Comparison of ENCODE assay signal across 12 cellular contexts in the genomic region with DNA sequence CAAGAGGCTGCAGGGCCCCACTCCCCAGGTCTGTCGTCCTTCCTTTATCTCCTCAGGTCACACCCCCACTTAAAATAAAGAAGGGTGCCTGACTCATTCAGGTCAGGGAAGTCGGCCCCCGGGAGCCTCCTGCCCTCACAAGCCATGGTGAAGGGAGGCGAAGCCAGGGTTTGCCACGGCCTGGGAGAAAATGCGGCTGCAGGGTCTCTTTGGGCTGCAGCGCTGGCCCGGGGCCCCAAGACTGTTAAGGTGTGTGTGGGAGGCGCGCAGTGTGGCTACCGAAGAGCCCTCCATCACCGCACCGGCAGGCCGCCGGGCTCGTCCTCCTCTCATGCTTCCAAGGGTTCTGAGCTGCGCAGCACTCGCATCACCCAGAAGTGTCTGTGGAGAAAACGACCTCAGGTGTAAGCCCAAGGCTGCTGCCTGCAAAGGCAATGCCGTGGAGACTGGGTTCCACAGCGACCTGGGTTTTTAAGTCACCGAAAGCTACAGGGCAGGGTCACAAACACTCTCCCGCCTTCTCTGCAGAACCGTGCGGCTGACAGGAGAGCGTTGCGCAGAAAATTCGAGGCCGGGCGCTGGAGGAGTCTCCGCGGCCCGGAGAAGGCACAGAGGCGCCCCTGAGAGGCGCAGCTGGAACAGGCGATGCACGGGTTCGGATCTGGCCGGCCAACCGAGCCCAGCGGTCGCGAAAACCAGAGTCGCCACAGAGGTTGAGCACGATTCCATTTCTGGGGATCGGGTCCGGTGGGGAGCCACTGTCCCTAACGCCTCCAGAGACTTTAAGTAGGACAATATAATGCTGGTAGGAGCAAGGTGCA. TPM values are rescaled to one million over a fixed set of nuclear protein-coding genes. Genes with fewer than 3 reads are reported as not detected.
DNase-seq lines count a peak whose midpoint lies in the region; ATAC-seq, FAIRE-seq and TF ChIP-seq lines count a peak whose summit lies in the region.
"Had no signal": no experiment of that assay in that cellular context is flagged by ENCODE, and none has a peak within 500 bp of the region (broad histone marks: within the 10 kb centered on the region; RNA-seq: fewer than 3 reads in every experiment).

No MANE protein-coding gene starts in this region.

- TF ChIP-seq RAD21 in K562 (CRISPR knock-in tag; conservative IDR thresholded peaks at IDR 0.05 in 1 of 2, IDR thresholded peaks at IDR 0.05 in 1 of 2), result no peak

- no peak for TF ChIP-seq EP300 in K562 (IDR thresholded peaks at IDR 0.05; ENCODE audit: low read length)

- FAIRE-seq in K562 (lab: Jason Lieb, UNC), result no peak

- no peaks in the 10 kb centered on the region for H3K36me3 ChIP-seq in CD8-positive, alpha-beta T cell (ENCODE audit: insufficient read depth, low read length)
- H3K36me3 ChIP-seq in HUES64 (ENCODE audit: insufficient read depth, low read length) (no peaks in the 10 kb centered on the region), K562 (ENCODE audit: control insufficient read depth, insufficient read depth, low read length) (peaks cover 20% of the 10 kb centered on the region), prostate gland (no peaks in the 10 kb centered on the region)

- TF ChIP-seq CTCF in CD8-positive, alpha-beta T cell (IDR thresholded peaks at IDR 0.05), result no peak
- TF ChIP-seq CTCF in K562 (IDR thresholded peaks at IDR 0.05 in 2 of 3, conservative IDR thresholded peaks at IDR 0.05 in 1 of 3; ENCODE audit: insufficient read depth in 2 of 3, low read depth in 1 of 3, low read length in 3 of 3) (no peak), natural killer cell (IDR thresholded peaks at IDR 0.05) (no peak), prostate gland (IDR thresholded peaks at IDR 0.05) (no peak)

- H3K4me1 Mint-ChIP-seq in CD8-positive, alpha-beta T cell (ENCODE audit: low read depth), result peaks cover 29% of the 10 kb centered on the region
- peaks cover 18 to 41% of the 10 kb centered on the region in 2 donors for H3K4me1 Mint-ChIP-seq in natural killer cell

- peak overlapping the region; percentile 59 for H3K4me3 Mint-ChIP-seq in CD8-positive, alpha-beta T cell
- H3K4me3 Mint-ChIP-seq in natural killer cell, result peak overlapping the region; percentile 78
- H3K4me3 Mint-ChIP-seq: memory B cell had no signal

- ATAC-seq in CD8-positive, alpha-beta T cell, result peak; percentile 14
- ATAC-seq in K562, result no peak
- ATAC-seq in natural killer cell, result peak in 1 of 3 donors; percentile 12

- H3K9me3 Mint-ChIP-seq in CD8-positive, alpha-beta T cell, result no peaks in the 10 kb centered on the region
- H3K9me3 Mint-ChIP-seq in natural killer cell, result no peaks in the 10 kb centered on the region
- H3K9me3 Mint-ChIP-seq: memory B cell had no signal

- H3K27me3 Mint-ChIP-seq in CD8-positive, alpha-beta T cell (ENCODE audit: low read depth), result peaks cover 76% of the 10 kb centered on the region
- peaks cover 78 to 81% of the 10 kb centered on the region in 2 donors for H3K27me3 Mint-ChIP-seq in natural killer cell (ENCODE audit: low read depth in 2 of 2)

- H3K27ac Mint-ChIP-seq in CD8-positive, alpha-beta T cell, result no peak overlapping the region
- no peak overlapping the region for H3K27ac Mint-ChIP-seq in natural killer cell
- H3K27ac Mint-ChIP-seq: memory B cell had no signal

- BruUV-seq in K562 (replicated peaks; lab: Mats Ljungman, UMichigan), result no TSS peak

- peaks cover 46% of the 10 kb centered on the region for H3K4me1 ChIP-seq in CD8-positive, alpha-beta T cell (ENCODE audit: insufficient read depth, low read length)
- H3K4me1 ChIP-seq in HUES64 (ENCODE audit: insufficient read depth, low read length) (peaks cover 20% of the 10 kb centered on the region), K562 (replicated peaks in 1 of 2; ENCODE audit: control insufficient read depth in 2 of 2, insufficient read depth in 2 of 2, low read length in 2 of 2) (peaks cover 18 to 55% of the 10 kb centered on the region in 2 experiments; a peak in 4 of 5 replicates), prostate gland (replicated peaks) (peaks cover 13% of the 10 kb centered on the region)

- peaks cover 43% of the 10 kb centered on the region for H3K27me3 ChIP-seq in CD8-positive, alpha-beta T cell (ENCODE audit: insufficient read depth, low read length)
- H3K27me3 ChIP-seq in HUES64 (ENCODE audit: insufficient read depth, low read length) (peaks cover 94% of the 10 kb centered on the region), K562 (ENCODE audit: control insufficient read depth in 2 of 2, insufficient read depth in 2 of 2, low read length in 2 of 2) (no peaks in the 10 kb centered on the region), prostate gland (replicated peaks; ENCODE audit: insufficient read depth) (peaks cover 55% of the 10 kb centered on the region)

- DNase-seq in CD8-positive, alpha-beta T cell, result no peak
- DNase-seq in K562 (ENCODE audit: extremely low read depth in 1 of 4, low spot score in 3 of 4), result peak in 1 of 4 experiments; percentile 48
- DNase-seq in natural killer cell, result no peak
- no peak for DNase-seq in prostate gland (ENCODE audit: low spot score)
- DNase-seq in H4 (ENCODE audit: low spot score), result no peak
- DNase-seq in activated gamma-delta T cell treated with Interleukin-2 at 50 U/mL for 16 hours, result no peak
- no peak for DNase-seq in NCI-H2196 (lab: John Stamatoyannopoulos, UW; ENCODE audit: unreplicated experiment)
- DNase-seq: activated CD4-positive, CD25-positive, alpha-beta regulatory T cell; NCI-H446 treated with DMSO at 0.1 percent for 48 hours had no signal

- no peaks in the 10 kb centered on the region for H3K9me1 ChIP-seq in K562 (ENCODE audit: control insufficient read depth, insufficient read depth, low read length)

- no peak overlapping the region for H2AFZ ChIP-seq in K562 (ENCODE audit: low read depth, low read length)

- no peak overlapping the region for H3K9ac ChIP-seq in HUES64 (ENCODE audit: low read depth, low read length)
- H3K9ac ChIP-seq in K562 (ENCODE audit: insufficient read depth in 1 of 2, low read depth in 2 of 2, low read length in 2 of 2), result no peak overlapping the region

- no peaks in the 10 kb centered on the region for H3K36me3 Mint-ChIP-seq in CD8-positive, alpha-beta T cell
- no peaks in the 10 kb centered on the region for H3K36me3 Mint-ChIP-seq in natural killer cell
- H3K36me3 Mint-ChIP-seq: memory B cell had no signal

- no peaks in the 10 kb centered on the region for H3K9me3 ChIP-seq in CD8-positive, alpha-beta T cell (ENCODE audit: low read length)
- no peaks in the 10 kb centered on the region for H3K9me3 ChIP-seq in HUES64 (ENCODE audit: insufficient read depth, low read depth, low read length)
- no peaks in the 10 kb centered on the region for H3K9me3 ChIP-seq in K562 (replicated peaks; ENCODE audit: control insufficient read depth, insufficient read depth, low read depth, low read length)
- no peaks in the 10 kb centered on the region for H3K9me3 ChIP-seq in prostate gland

- no peaks in the 10 kb centered on the region; the same call in 1 of the 2 replicates for H4K20me1 ChIP-seq in K562 (replicated peaks; ENCODE audit: control insufficient read depth, insufficient read depth, low read length)

- H3K27ac ChIP-seq in CD8-positive, alpha-beta T cell (ENCODE audit: low read depth, low read length), result no peak overlapping the region
- H3K27ac ChIP-seq in HUES64 (ENCODE audit: low read depth, low read length), result no peak overlapping the region
- no peak overlapping the region for H3K27ac ChIP-seq in K562 (ENCODE audit: extremely low read depth, low read depth, low read length)
- no peak overlapping the region for H3K27ac ChIP-seq in prostate gland
- H3K27ac ChIP-seq: skin epidermis had no signal

- intact Hi-C loops in CD8-positive, alpha-beta T cell (cut with DNase I, micrococcal nuclease), result no loop called here
- intact Hi-C loops in K562 (cut with micrococcal nuclease) (loop anchor here (5.0 kb wide), 1 partner anchor 389 kb away; no protein-coding TSS in a partner anchor), natural killer cell (cut with micrococcal nuclease) (no loop called here), prostate gland (cut with DNase I) (loop anchor here (5.0 kb wide), 1 partner anchor 389 kb away; no protein-coding TSS in a partner anchor)

- in situ Hi-C loops in K562 (cut with MboI), result loop anchor here (5.0 to 25.0 kb wide), 3 partner anchors 394 to 876 kb away; no protein-coding TSS in a partner anchor

- no peak overlapping the region; the same call in 1 of the 2 replicates for H3K4me2 ChIP-seq in K562 (ENCODE audit: insufficient read depth, low read length)

- peaks cover 24% of the 10 kb centered on the region for H3K79me2 ChIP-seq in K562 (ENCODE audit: control insufficient read depth, insufficient read depth, low read length)

- CTCF ChIA-PET in CD8-positive, alpha-beta T cell (lab: Charles Lee), result interaction anchor here (1.3 kb wide), 1 partner anchor 23 kb away, joined by 4 read pairs; no protein-coding TSS in a partner anchor
- CTCF ChIA-PET in K562 (lab: Yijun Ruan, JAX; ENCODE audit: low intra/inter-chr PET ratio), result no interaction called here

- TF ChIP-seq POLR2A in K562 (conservative IDR thresholded peaks at IDR 0.05) (no peak), prostate gland (IDR thresholded peaks at IDR 0.05) (no peak)

- POLR2A ChIA-PET in CD8-positive, alpha-beta T cell (lab: Charles Lee), result no interaction called here
- POLR2A ChIA-PET in K562 (lab: Yijun Ruan, JAX), result interaction anchor here (0.6 to 1.2 kb wide), 2 partner anchors 13 to 277 kb away, joined by 3 read pairs; no protein-coding TSS in a partner anchor

- no peak overlapping the region for H3K4me3 ChIP-seq in CD8-positive, alpha-beta T cell (ENCODE audit: low read depth, low read length)
- H3K4me3 ChIP-seq in HUES64 (ENCODE audit: low read length) (peak overlapping the region; percentile 33), K562 (no peak overlapping the region), prostate gland (no peak overlapping the region)
- H3K4me3 ChIP-seq: skin epidermis had no signal

- under 1% methylated on average over 48 of the region's 48 CpGs for WGBS in HUES64
- 61% methylated on average over 19 of the region's 48 CpGs for WGBS in K562 (ENCODE audit: insufficient coverage, low coverage, missing lambda C conversion rate)
- WGBS in prostate gland, result 11% methylated on average over 48 of the region's 48 CpGs

RNA-seq across cellular contexts. Expression of a gene that starts 8.7 kb away (rescaled TPM):
- under 1 TPM in 1 of 2 experiments, not detected in 1; 0.11 TPM for total RNA-seq in CD8-positive, alpha-beta T cell
- polyA plus RNA-seq in HUES64 (2013, experiment 1 of 2), result 0.55 TPM
- polyA plus RNA-seq in HUES64 (2013, experiment 2 of 2), result 0.89 TPM
- 2.5 and 6.4 TPM in 2 replicates for total RNA-seq in K562 (2011; cell fraction: chromatin; rRNA removed; ENCODE audit: low replicate concordance)
- total RNA-seq in K562 (2011; cell fraction: nucleolus; rRNA removed), result 10.9 and 11.2 TPM in 2 replicates
- total RNA-seq in K562 (2011; cell fraction: nucleoplasm; rRNA removed), result 6.1 and 6.2 TPM in 2 replicates
- total RNA-seq in K562 (2014; rRNA removed), result 10.8 and 13.3 TPM in 2 replicates
- 2.1 and 2.4 TPM in 2 replicates for total RNA-seq in K562 (2014; rRNA removed; fragmentation: Illumina TruSeq; extraction: Trizol)
- total RNA-seq in K562 (2015; rRNA removed; fragmentation: Illumina TruSeq; extraction: Trizol), result 4.1 and 4.6 TPM in 2 replicates
- 21.4 and 22.1 TPM in 2 replicates for total RNA-seq in K562 (2021)
- 3.1 and 4.0 TPM in 2 replicates for polyA plus RNA-seq in K562 (2011; rRNA removed)
- polyA plus RNA-seq in K562 (2011; cell fraction: cytosol; rRNA removed), result 4.2 and 18.5 TPM in 2 replicates
- polyA plus RNA-seq in K562 (2011; cell fraction: nucleus; rRNA removed), result 6.9 and 12.1 TPM in 2 replicates
- polyA plus RNA-seq in K562 (2012), result 8.2 and 9.7 TPM in 2 replicates
- polyA plus RNA-seq in K562 (2014; fragmentation: Illumina TruSeq; extraction: Trizol), result 3.2 and 5.5 TPM in 2 replicates
- polyA plus RNA-seq in K562 (2014; fragmentation: Nextera tagmentation; extraction: Ambion mirVana), result under 1 TPM; 0.27 to 0.29 TPM
- polyA plus RNA-seq in K562 (2014; rRNA removed), result 12.6 and 14.3 TPM in 2 replicates
- 1.2 and 1.3 TPM in 2 replicates for polyA minus RNA-seq in K562 (2011; rRNA and poly(A)+ RNA removed)
- polyA minus RNA-seq in K562 (2011; cell fraction: cytosol; rRNA and poly(A)+ RNA removed), result 6.4 and 7.1 TPM in 2 replicates
- 12.1 and 13.6 TPM in 2 replicates for polyA minus RNA-seq in K562 (2011; cell fraction: nucleus; rRNA and poly(A)+ RNA removed)
- not detected for total RNA-seq in natural killer cell
- total RNA-seq in prostate gland, result under 1 TPM in 1 of 2 donors, not detected in 1; 0.68 TPM
- total RNA-seq in H4 (2014; rRNA removed; shearing (Covaris generic)), result 0.06 and 0.14 TPM in 2 replicates

RNA-seq across cellular contexts. Expression of a gene that starts 8.8 kb away (rescaled TPM):
- total RNA-seq in CD8-positive, alpha-beta T cell, result not detected
- polyA plus RNA-seq in HUES64 (2013, experiment 1 of 2), result 0.70 TPM
- polyA plus RNA-seq in HUES64 (2013, experiment 2 of 2), result 0.70 TPM
- total RNA-seq in K562 (2011; cell fraction: chromatin; rRNA removed; ENCODE audit: low replicate concordance), result 42.1 and 68.2 TPM in 2 replicates
- total RNA-seq in K562 (2011; cell fraction: nucleolus; rRNA removed), result 45.3 and 55.2 TPM in 2 replicates
- 68.5 and 96.9 TPM in 2 replicates for total RNA-seq in K562 (2011; cell fraction: nucleoplasm; rRNA removed)
- total RNA-seq in K562 (2014; rRNA removed) (9.5 and 12.6 TPM in 2 replicates), K562 (2014; rRNA removed; fragmentation: Illumina TruSeq; extraction: Trizol) (5.9 and 6.1 TPM in 2 replicates), K562 (2015; rRNA removed; fragmentation: Illumina TruSeq; extraction: Trizol) (5.0 and 5.1 TPM in 2 replicates), K562 (2021) (10.2 TPM in 2 replicates), natural killer cell (not detected), prostate gland (under 1 TPM in 1 of 2 donors, not detected in 1; 0.28 TPM)
- polyA plus RNA-seq in K562 (2011; rRNA removed) (17.4 and 20.3 TPM in 2 replicates), K562 (2014; fragmentation: Illumina TruSeq; extraction: Trizol) (9.0 and 10.1 TPM in 2 replicates), K562 (2014; fragmentation: Nextera tagmentation; extraction: Ambion mirVana) (under 1 TPM; 0.71 to 0.86 TPM), K562 (2014; rRNA removed) (13.5 and 18.4 TPM in 2 replicates)
- polyA plus RNA-seq in K562 (2011; cell fraction: cytosol; rRNA removed), result 24.1 and 24.3 TPM in 2 replicates
- polyA plus RNA-seq in K562 (2011; cell fraction: nucleus; rRNA removed), result 52.1 and 71.2 TPM in 2 replicates
- 5.5 and 14.2 TPM in 2 replicates for polyA plus RNA-seq in K562 (2012)
- 7.5 and 11.6 TPM in 2 replicates for polyA minus RNA-seq in K562 (2011; rRNA and poly(A)+ RNA removed)
- 5.2 and 5.3 TPM in 2 replicates for polyA minus RNA-seq in K562 (2011; cell fraction: cytosol; rRNA and poly(A)+ RNA removed)
- 21.5 and 23.0 TPM in 2 replicates for polyA minus RNA-seq in K562 (2011; cell fraction: nucleus; rRNA and poly(A)+ RNA removed)
- 1.9 and 3.4 TPM in 2 replicates for total RNA-seq in H4 (2014; rRNA removed; shearing (Covaris generic))

Comparison
In these comparisons a context has a peak if more than half of its experiments do, and no peak if none do; other contexts are left out.
1. intact Hi-C loops: an anchor here in K562 (5.0 kb wide) and prostate gland (5.0 kb wide); none called in CD8-positive, alpha-beta T cell and natural killer cell.